12 cellular contexts compared by ENCODE assay signal in genomic region chr21:31140025-31140424, GRCh38.
DNase-seq lines count a peak whose midpoint lies in the region; ATAC-seq and TF ChIP-seq lines count a peak whose summit lies in the region.
"Had no signal": no experiment of that assay in that cellular context is flagged by ENCODE, and none has a peak within 500 bp of the region (broad histone marks: within the 10 kb centered on the region; RNA-seq: fewer than 3 reads in every experiment).

No MANE protein-coding gene starts in this region.

- no peak for TF ChIP-seq CTCF in progenitor cell of endocrine pancreas (IDR thresholded peaks at IDR 0.05; ENCODE audit: unreplicated experiment)

- no peak for DNase-seq in CD4-positive, CD25-positive, alpha-beta regulatory T cell
- no peak for DNase-seq in T-helper 17 cell
- no peak for DNase-seq in progenitor cell of endocrine pancreas (ENCODE audit: low spot score, unreplicated experiment)
- no peak for DNase-seq in stimulated activated CD4-positive, alpha-beta T cell treated with anti-CD3 and anti-CD28 coated beads, Interleukin-1b, Interleukin-23, amount 100 ng/mL, for 48 hours
- DNase-seq: DND-41, GDM1, H7 had no signal

- no peaks in the 10 kb centered on the region for H3K9me3 ChIP-seq in BLaER1
- H3K9me3 ChIP-seq in CD4-positive, CD25-positive, alpha-beta regulatory T cell (ENCODE audit: control insufficient read depth in 2 of 2, low read length in 2 of 2), result no peaks in the 10 kb centered on the region
- no peaks in the 10 kb centered on the region for H3K9me3 ChIP-seq in T-helper 17 cell (ENCODE audit: control insufficient read depth, low read length, poor library complexity, severe bottlenecking)
- H3K9me3 ChIP-seq: A549 had no signal

- peaks cover 82% of the 10 kb centered on the region for H3K4me1 ChIP-seq in BLaER1
- peaks cover 4% of the 10 kb centered on the region for H3K4me1 ChIP-seq in CD4-positive, CD25-positive, alpha-beta regulatory T cell (ENCODE audit: control insufficient read depth, insufficient read depth, low read length, poor library complexity, severe bottlenecking)
- H3K4me1 ChIP-seq: A549 had no signal

- H3K27ac Mint-ChIP-seq in CD4-positive, CD25-positive, alpha-beta regulatory T cell, result peak overlapping the region in 2 of 3 donors; percentile 42 to 47
- H3K27ac Mint-ChIP-seq in T-helper 17 cell, result peak overlapping the region; percentile 4
- H3K27ac Mint-ChIP-seq in progenitor cell of endocrine pancreas, result peak overlapping the region; percentile 43
- H3K27ac Mint-ChIP-seq: GM23338, IgD-negative memory B cell had no signal

- peak overlapping the region; percentile 10; the same call in 1 of the 2 replicates for H3K4me2 ChIP-seq in BLaER1
- H3K4me2 ChIP-seq: A549, GM23338 had no signal

- peak overlapping the region in 1 of 4 donors; percentile 29 for H3K4me3 Mint-ChIP-seq in CD4-positive, CD25-positive, alpha-beta regulatory T cell
- H3K4me3 Mint-ChIP-seq in T-helper 17 cell (no peak overlapping the region), progenitor cell of endocrine pancreas (ENCODE audit: low read depth) (no peak overlapping the region)
- H3K4me3 Mint-ChIP-seq: GM23338, IgD-negative memory B cell had no signal

- ATAC-seq in CD4-positive, CD25-positive, alpha-beta regulatory T cell (ENCODE audit: low read depth in 2 of 2), result no peak
- ATAC-seq in T-helper 17 cell (no peak), HG03135 (IDR thresholded peaks at IDR 0.05; ENCODE audit: unreplicated experiment) (no peak)
- ATAC-seq: A549, GM23338 had no signal

- peaks cover 52% of the 10 kb centered on the region for H3K36me3 Mint-ChIP-seq in CD4-positive, CD25-positive, alpha-beta regulatory T cell
- peaks cover 9% of the 10 kb centered on the region for H3K36me3 Mint-ChIP-seq in T-helper 17 cell (ENCODE audit: low read depth)
- peaks cover 3% of the 10 kb centered on the region for H3K36me3 Mint-ChIP-seq in progenitor cell of endocrine pancreas (ENCODE audit: insufficient read depth)
- H3K36me3 Mint-ChIP-seq: IgD-negative memory B cell had no signal

- H3K27me3 ChIP-seq in BLaER1, result no peaks in the 10 kb centered on the region
- no peaks in the 10 kb centered on the region for H3K27me3 ChIP-seq in CD4-positive, CD25-positive, alpha-beta regulatory T cell (ENCODE audit: control insufficient read depth, insufficient read depth, low read length)

- peaks cover 12 to 62% (median 27%) of the 10 kb centered on the region in 4 donors for H3K4me1 Mint-ChIP-seq in CD4-positive, CD25-positive, alpha-beta regulatory T cell
- H3K4me1 Mint-ChIP-seq in T-helper 17 cell, result peaks cover 13% of the 10 kb centered on the region
- H3K4me1 Mint-ChIP-seq in progenitor cell of endocrine pancreas (ENCODE audit: low read depth), result peaks cover 19% of the 10 kb centered on the region

- H3K4me3 ChIP-seq in BLaER1, result no peak overlapping the region
- no peak overlapping the region for H3K4me3 ChIP-seq in CD4-positive, CD25-positive, alpha-beta regulatory T cell (ENCODE audit: low read depth, low read length)
- H3K4me3 ChIP-seq: A549, GM23338 had no signal

- 0 out of 2 replicates have a peak overlapping the region, but pooled peaks have one; percentile 73 for H3K27ac ChIP-seq in BLaER1
- peak overlapping the region; percentile 39 for H3K27ac ChIP-seq in CD4-positive, CD25-positive, alpha-beta regulatory T cell (ENCODE audit: insufficient read depth, low read length, poor library complexity, severe bottlenecking)
- H3K27ac ChIP-seq: A549 had no signal

- no peak overlapping the region for H3K9ac ChIP-seq in BLaER1

- H3K27me3 Mint-ChIP-seq in CD4-positive, CD25-positive, alpha-beta regulatory T cell, result no peaks in the 10 kb centered on the region
- H3K27me3 Mint-ChIP-seq in T-helper 17 cell (no peaks in the 10 kb centered on the region), progenitor cell of endocrine pancreas (no peaks in the 10 kb centered on the region)

- no peaks in the 10 kb centered on the region for H4K20me1 ChIP-seq in BLaER1

- no peaks in the 10 kb centered on the region for H3K9me3 Mint-ChIP-seq in CD4-positive, CD25-positive, alpha-beta regulatory T cell
- no peaks in the 10 kb centered on the region for H3K9me3 Mint-ChIP-seq in progenitor cell of endocrine pancreas (ENCODE audit: low read depth)
- H3K9me3 Mint-ChIP-seq: GM23338, IgD-negative memory B cell had no signal

- H3K36me3 ChIP-seq in BLaER1, result peaks cover 11% of the 10 kb centered on the region; the same call in 1 of the 2 replicates
- H3K36me3 ChIP-seq in CD4-positive, CD25-positive, alpha-beta regulatory T cell (ENCODE audit: control insufficient read depth, insufficient read depth, low read length), result peaks cover 81% of the 10 kb centered on the region
